In the genomic region with DNA sequence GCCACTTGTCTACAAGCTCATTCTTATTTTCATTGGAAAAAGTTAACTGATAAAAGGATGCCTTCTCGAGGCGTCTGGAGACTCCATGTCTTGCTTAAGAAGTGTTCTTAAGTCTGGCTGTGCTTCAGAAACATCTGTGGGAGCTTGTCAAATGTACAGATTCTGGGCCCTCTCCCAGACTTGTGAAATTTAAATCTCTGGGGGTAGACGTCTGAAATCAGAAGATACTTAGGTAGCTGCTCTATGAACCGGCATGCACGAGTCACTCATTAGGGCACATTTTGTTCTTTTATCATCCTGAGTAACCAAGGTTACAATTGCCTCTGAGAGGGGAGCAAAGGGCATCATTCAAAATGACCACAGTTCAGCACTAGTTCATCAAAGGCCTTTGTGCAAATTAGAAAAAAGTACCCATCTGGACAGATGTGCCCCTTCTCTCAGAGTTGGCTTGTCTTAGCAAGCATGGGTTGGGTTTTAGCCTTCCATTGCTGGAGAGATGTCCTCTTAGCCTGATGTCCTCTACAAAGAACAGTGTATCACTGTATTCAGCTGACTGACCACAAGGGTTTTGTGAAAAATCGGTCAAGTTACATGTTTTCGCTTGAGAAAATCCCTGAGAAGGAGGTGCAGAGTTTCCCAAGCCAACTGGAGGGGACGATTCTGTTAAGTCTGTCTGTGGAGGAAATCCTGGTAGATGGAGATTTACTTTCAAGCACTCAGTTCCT, we compare ENCODE assay signal across 26 cellular contexts.
"Had no signal": no experiment of that assay in that cellular context is flagged by ENCODE, and none has a peak within 500 bp of the region (broad histone marks: within the 10 kb centered on the region; RNA-seq: fewer than 3 reads in every experiment).

No MANE protein-coding gene starts in this region.

- ATAC-seq: Panc1, T-cell had no signal

- H3K27ac Mint-ChIP-seq: activated CD4-positive, alpha-beta memory T cell treated with anti-CD3 and anti-CD28 coated beads for 36 hours; activated CD4-positive, alpha-beta T cell treated with anti-CD3 and anti-CD28 coated beads, Interleukin-2, amount 10 ng/mL, durations not matched to agents 7 days and 5 days; activated naive CD4-positive, alpha-beta T cell treated with anti-CD3 and anti-CD28 coated beads, Interleukin-2, amount 10 ng/mL, durations not matched to agents 7 days and 5 days; activated naive CD8-positive, alpha-beta T cell treated with anti-CD3 and anti-CD28 coated beads for 36 hours; activated T-helper 2 cell treated with anti-CD3 and anti-CD28 coated beads, Interferon-gamma antibody, Interleukin-2, Interleukin-4, amounts not matched to agents 10 μg/mL and 5 μg/mL and 100 μg/mL, durations not matched to agents 14 hours and 24 hours and 36 hours; IgD-negative memory B cell; T-cell had no signal

- H3K36me3 Mint-ChIP-seq: activated CD4-positive, alpha-beta memory T cell treated with anti-CD3 and anti-CD28 coated beads for 36 hours; activated naive CD4-positive, alpha-beta T cell treated with anti-CD3 and anti-CD28 coated beads, Interleukin-2, amount 10 ng/mL, durations not matched to agents 7 days and 5 days; activated naive CD8-positive, alpha-beta T cell treated with anti-CD3 and anti-CD28 coated beads for 36 hours; IgD-negative memory B cell; T-cell had no signal

- DNase-seq: activated CD4-positive, alpha-beta memory T cell treated with anti-CD3 and anti-CD28 coated beads for 36 hours; activated CD4-positive, alpha-beta T cell treated with anti-CD3 and anti-CD28 coated beads, Interleukin-2, amount 10 ng/mL, durations not matched to agents 7 days and 5 days; activated CD4-positive, CD25-positive, alpha-beta regulatory T cell; activated gamma-delta T cell treated with Interleukin-2 at 50 U/mL for 16 hours; activated naive CD4-positive, alpha-beta T cell treated with anti-CD3 and anti-CD28 coated beads, Interleukin-2, amount 10 ng/mL, durations not matched to agents 7 days and 5 days; activated naive CD8-positive, alpha-beta T cell treated with anti-CD3 and anti-CD28 coated beads for 36 hours; activated T-cell treated with anti-CD3 and anti-CD28 coated beads for 4 hours; activated T-cell treated with anti-CD3 and anti-CD28 coated beads, Interleukin-2, amount 50 U/mL, for 48 hours; brain microvascular endothelial cell; KG1; NCI-H1048; NCI-H1417; NCI-H2029 treated with DMSO at 0.1 percent for 48 hours; NCI-H345; NCI-H510A; NCI-H526 treated with DMSO at 0.1 percent for 48 hours; NCI-H82; OCI-M1; SIG-M5; T-cell had no signal

- H3K27me3 Mint-ChIP-seq: activated CD4-positive, alpha-beta memory T cell treated with anti-CD3 and anti-CD28 coated beads for 36 hours; activated CD4-positive, alpha-beta T cell treated with anti-CD3 and anti-CD28 coated beads, Interleukin-2, amount 10 ng/mL, durations not matched to agents 7 days and 5 days; activated naive CD4-positive, alpha-beta T cell treated with anti-CD3 and anti-CD28 coated beads, Interleukin-2, amount 10 ng/mL, durations not matched to agents 7 days and 5 days; T-cell had no signal

- H3K4me3 Mint-ChIP-seq: activated CD4-positive, alpha-beta memory T cell treated with anti-CD3 and anti-CD28 coated beads for 36 hours; activated CD4-positive, alpha-beta T cell treated with anti-CD3 and anti-CD28 coated beads, Interleukin-2, amount 10 ng/mL, durations not matched to agents 7 days and 5 days; activated naive CD4-positive, alpha-beta T cell treated with anti-CD3 and anti-CD28 coated beads, Interleukin-2, amount 10 ng/mL, durations not matched to agents 7 days and 5 days; activated naive CD8-positive, alpha-beta T cell treated with anti-CD3 and anti-CD28 coated beads for 36 hours; T-cell had no signal

- H3K27me3 ChIP-seq: brain microvascular endothelial cell had no signal

- H3K36me3 ChIP-seq: brain microvascular endothelial cell had no signal

- H3K27ac ChIP-seq: brain microvascular endothelial cell, RWPE1, SK-N-MC, VCaP had no signal

- H3K9me3 Mint-ChIP-seq: activated CD4-positive, alpha-beta memory T cell treated with anti-CD3 and anti-CD28 coated beads for 36 hours; activated CD4-positive, alpha-beta T cell treated with anti-CD3 and anti-CD28 coated beads, Interleukin-2, amount 10 ng/mL, durations not matched to agents 7 days and 5 days; activated naive CD4-positive, alpha-beta T cell treated with anti-CD3 and anti-CD28 coated beads, Interleukin-2, amount 10 ng/mL, durations not matched to agents 7 days and 5 days; activated T-helper 2 cell treated with anti-CD3 and anti-CD28 coated beads, Interferon-gamma antibody, Interleukin-2, Interleukin-4, amounts not matched to agents 10 μg/mL and 5 μg/mL and 100 μg/mL, durations not matched to agents 14 hours and 24 hours and 36 hours had no signal

- H3K4me1 Mint-ChIP-seq: activated CD4-positive, alpha-beta T cell treated with anti-CD3 and anti-CD28 coated beads, Interleukin-2, amount 10 ng/mL, durations not matched to agents 7 days and 5 days; activated naive CD4-positive, alpha-beta T cell treated with anti-CD3 and anti-CD28 coated beads, Interleukin-2, amount 10 ng/mL, durations not matched to agents 7 days and 5 days; activated naive CD8-positive, alpha-beta T cell treated with anti-CD3 and anti-CD28 coated beads for 36 hours; IgD-negative memory B cell; T-cell had no signal

- H3K4me3 ChIP-seq: SK-N-MC had no signal
